In genomic region chr20:63567132-63567381, GRCh38 we compare ENCODE assay signal across 17 cellular contexts. TPM values are rescaled to one million over a fixed set of nuclear protein-coding genes. Genes with fewer than 3 reads are reported as not detected.
DNase-seq lines count a peak whose midpoint lies in the region; ATAC-seq, FAIRE-seq and TF ChIP-seq lines count a peak whose summit lies in the region.
"Had no signal": no experiment of that assay in that cellular context is flagged by ENCODE, and none has a peak within 500 bp of the region (broad histone marks: within the 10 kb centered on the region; RNA-seq: fewer than 3 reads in every experiment).

No MANE protein-coding gene starts in this region.

- TF ChIP-seq CTCF in OCI-LY7 (conservative IDR thresholded peaks at IDR 0.05; ENCODE audit: low read length) (peak; percentile 10; the same call in 1 of the 2 replicates), lower lobe of right lung (IDR thresholded peaks at IDR 0.05) (no peak), testis (IDR thresholded peaks at IDR 0.05) (no peak), WERI-Rb-1 (IDR thresholded peaks at IDR 0.05; ENCODE audit: low read depth, low read length) (no peak), thyroid gland (IDR thresholded peaks at IDR 0.05) (no peak)

- ATAC-seq in lower lobe of right lung = peak; percentile 4 to 12
- ATAC-seq: WTC11 had no signal

- H3K27ac ChIP-seq in BLaER1 (no peak overlapping the region), OCI-LY7 (ENCODE audit: low read depth, low read length, poor library complexity, severe bottlenecking) (no peak overlapping the region), lower lobe of right lung (peak overlapping the region; percentile 58), testis (no peak overlapping the region), WERI-Rb-1 (no peak overlapping the region), thyroid gland (no peak overlapping the region)
- H3K27ac ChIP-seq: breast epithelium, sigmoid colon had no signal

- 85 to 87% methylated on average over 10 to 19 of the region's 21 CpGs for WGBS in testis, 2 donors
- WGBS in thyroid gland, 2 donors = 90 to 96% methylated on average over 14 to 20 of the region's 21 CpGs

- DNase-seq in GM12891 (ENCODE audit: insufficient read length, low spot score) (peak; percentile 48), OCI-LY7 (ENCODE audit: low spot score) (peak; percentile 61), lower lobe of right lung (no peak), testis (no peak), H4 (ENCODE audit: low spot score) (no peak), WERI-Rb-1 (no peak), thyroid gland (no peak)
- DNase-seq: BE2C, DMS79, HCEC 1CT, mammary epithelial cell, NCI-H2227 treated with DMSO at 0.1 percent for 48 hours, sigmoid colon had no signal

- CTCF ChIA-PET in OCI-LY7 (lab: Charles Lee; ENCODE audit: unreplicated experiment) = interaction anchor here (0.6 kb wide), 1 partner anchor 30 kb away, joined by 3 read pairs; the partner anchor contains the start of gene PTK6

- H3K4me1 ChIP-seq in BLaER1 (peaks cover 65% of the 10 kb centered on the region), OCI-LY7 (ENCODE audit: insufficient read depth, low read length, poor library complexity, severe bottlenecking) (peaks cover 12% of the 10 kb centered on the region), lower lobe of right lung (peaks cover 13% of the 10 kb centered on the region), testis (no peaks in the 10 kb centered on the region), thyroid gland (no peaks in the 10 kb centered on the region)
- H3K4me1 ChIP-seq: BE2C, breast epithelium had no signal

- intact Hi-C loops in OCI-LY7 (cut with micrococcal nuclease; ENCODE audit: unreplicated experiment) (no loop called here), lower lobe of right lung (cut with DNase I) (no loop called here), testis (cut with DNase I; ENCODE audit: low total_unique reads) (no loop called here), thyroid gland (cut with DNase I) (no loop called here)

- POLR2A ChIA-PET in OCI-LY7 (lab: Charles Lee) = no interaction called here

- H3K36me3 ChIP-seq in BLaER1 (no peaks in the 10 kb centered on the region; the same call in 1 of the 2 replicates), OCI-LY7 (ENCODE audit: insufficient read depth, low read length) (no peaks in the 10 kb centered on the region), lower lobe of right lung (peaks cover 52% of the 10 kb centered on the region), testis (ENCODE audit: low read depth, missing control alignments) (no peaks in the 10 kb centered on the region), WERI-Rb-1 (no peaks in the 10 kb centered on the region; the same call in none of the 2 replicates), thyroid gland (peaks cover 17 to 28% of the 10 kb centered on the region in 2 donors)
- H3K36me3 ChIP-seq: BE2C had no signal

- no peaks in the 10 kb centered on the region for H3K79me2 ChIP-seq in OCI-LY7 (ENCODE audit: insufficient read depth, low read depth, low read length)

- no peak overlapping the region for H3K9ac ChIP-seq in BLaER1

- peaks cover 91% of the 10 kb centered on the region for H3K27me3 ChIP-seq in BLaER1
- no peaks in the 10 kb centered on the region for H3K27me3 ChIP-seq in lower lobe of right lung (ENCODE audit: low read depth)
- H3K27me3 ChIP-seq in testis = no peaks in the 10 kb centered on the region
- H3K27me3 ChIP-seq in WERI-Rb-1 (ENCODE audit: insufficient read depth, low read depth, severe bottlenecking) = no peaks in the 10 kb centered on the region
- H3K27me3 ChIP-seq in thyroid gland = no peaks in the 10 kb centered on the region
- H3K27me3 ChIP-seq: BE2C, breast epithelium, sigmoid colon had no signal

- TF ChIP-seq POLR2A in GM12891 (IDR thresholded peaks at IDR 0.05; ENCODE audit: low read depth, low read length) = no peak
- TF ChIP-seq POLR2A in testis (IDR thresholded peaks at IDR 0.05) = no peak
- no peak for TF ChIP-seq POLR2A in thyroid gland (IDR thresholded peaks at IDR 0.05)

- H3K4me3 ChIP-seq in BLaER1 (no peak overlapping the region), OCI-LY7 (ENCODE audit: low read depth, low read length, poor library complexity, severe bottlenecking) (no peak overlapping the region), lower lobe of right lung (no peak overlapping the region), testis (no peak overlapping the region), WERI-Rb-1 (ENCODE audit: low read depth, low read length) (no peak overlapping the region), thyroid gland (replicated peaks in 1 of 3) (no peak overlapping the region)
- H3K4me3 ChIP-seq: sigmoid colon had no signal

- H3K9me3 ChIP-seq in BLaER1 (no peaks in the 10 kb centered on the region), OCI-LY7 (ENCODE audit: low read length) (no peaks in the 10 kb centered on the region), lower lobe of right lung (no peaks in the 10 kb centered on the region), testis (no peaks in the 10 kb centered on the region), WERI-Rb-1 (ENCODE audit: severe bottlenecking) (no peaks in the 10 kb centered on the region), thyroid gland (no peaks in the 10 kb centered on the region)
- H3K9me3 ChIP-seq: BE2C, breast epithelium, sigmoid colon had no signal

- H3K4me2 ChIP-seq in BLaER1 = peak overlapping the region; percentile 96
- no peak overlapping the region for H3K4me2 ChIP-seq in OCI-LY7 (ENCODE audit: low read length)

- no TSS peak for BruUV-seq in OCI-LY7 (replicated peaks; lab: Mats Ljungman, UMichigan)

- no peak overlapping the region for H2AFZ ChIP-seq in OCI-LY7 (ENCODE audit: low read length)

- H3K9me2 ChIP-seq in OCI-LY7 (ENCODE audit: insufficient read depth, low read length) = no peaks in the 10 kb centered on the region

- FAIRE-seq in GM12891 (lab: Jason Lieb, UNC) = no peak

- H4K20me1 ChIP-seq in BLaER1 (peaks cover 100% of the 10 kb centered on the region), OCI-LY7 (ENCODE audit: insufficient read depth, low read length) (no peaks in the 10 kb centered on the region)

TF ChIP-seq in GM12891, 5 proteins besides CTCF, POLR2A, EP300 and RAD21:
- TF ChIP-seq POLR2AphosphoS5 (IDR thresholded peaks at IDR 0.05; ENCODE audit: low read depth, low read length) = 0 out of 2 replicates have a peak, but pooled peaks have one; percentile 30
- TF ChIP-seq POU2F2 (IDR thresholded peaks at IDR 0.05; ENCODE audit: low read depth, low read length) = no peak

RNA-seq across cellular contexts. Expression of gene HELZ2, which starts 7.0 kb away (rescaled TPM):
- polyA plus RNA-seq in GM12891 (2012; ENCODE audit: low read depth, missing spikeins) = 12.6 TPM
- 3.6 and 6.5 TPM in 2 replicates for total RNA-seq in OCI-LY7 (2014; rRNA removed; shearing (Covaris generic))
- total RNA-seq in OCI-LY7 (2022) (8.3 and 8.6 TPM in 2 replicates), lower lobe of right lung (59.6 TPM), testis (10 to 100 TPM; 13.5 to 22.9 TPM), thyroid gland (10 to 100 TPM; 24.3 to 45.5 (median 36.0) TPM)
- 7.1 TPM for polyA plus RNA-seq in testis (ENCODE audit: insufficient read depth, low read depth, low replicate concordance)
- total RNA-seq in H4 (2014; rRNA removed; shearing (Covaris generic)) = 12.3 and 23.2 TPM in 2 replicates

RNA-seq across cellular contexts. Expression of gene FNDC11, which starts 13.1 kb away (rescaled TPM):
- 0.72 TPM for polyA plus RNA-seq in GM12891 (2012; ENCODE audit: low read depth, missing spikeins)
- total RNA-seq in OCI-LY7 (2014; rRNA removed; shearing (Covaris generic)) = 0.15 and 0.41 TPM in 2 replicates
- total RNA-seq in OCI-LY7 (2022) (2.1 and 3.0 TPM in 2 replicates), lower lobe of right lung (1.3 TPM), testis (100 to 1,000 TPM in 1 of 2 donors, 10 to 100 TPM in 1; 85.4 to 121 TPM), thyroid gland (under 1 TPM in 3 of 4 donors, not detected in 1; 0.39 to 0.89 (median 0.40) TPM)
- 147 TPM for polyA plus RNA-seq in testis (ENCODE audit: insufficient read depth, low read depth, low replicate concordance)
- not detected in 2 replicates for total RNA-seq in H4 (2014; rRNA removed; shearing (Covaris generic))

RNA-seq across cellular contexts. Expression of gene SRMS, which starts 19.5 kb away (rescaled TPM):
- not detected for polyA plus RNA-seq in GM12891 (2012; ENCODE audit: low read depth, missing spikeins)
- total RNA-seq in OCI-LY7 (2014; rRNA removed; shearing (Covaris generic)) = not detected in 2 replicates
- 0.42 TPM in 1 of 2 replicates, not detected in the other for total RNA-seq in OCI-LY7 (2022)
- not detected for total RNA-seq in lower lobe of right lung
- under 1 TPM; 0.19 to 0.24 TPM for total RNA-seq in testis
- 0.42 TPM for polyA plus RNA-seq in testis (ENCODE audit: insufficient read depth, low read depth, low replicate concordance)
- not detected in 2 replicates for total RNA-seq in H4 (2014; rRNA removed; shearing (Covaris generic))
- total RNA-seq in thyroid gland = not detected
- total RNA-seq: activated naive CD4-positive, alpha-beta T cell treated with anti-CD3 and anti-CD28 coated beads, Interleukin-2, amount 50 U/mL, for 72 hours; sigmoid colon had no signal

RNA-seq across cellular contexts. Expression of gene PTK6, which starts 29.9 kb away (rescaled TPM):
- 0.19 TPM for polyA plus RNA-seq in GM12891 (2012; ENCODE audit: low read depth, missing spikeins)
- 0.05 and 0.13 TPM in 2 replicates for total RNA-seq in OCI-LY7 (2014; rRNA removed; shearing (Covaris generic))
- total RNA-seq in OCI-LY7 (2022) = 1.8 and 2.0 TPM in 2 replicates
- total RNA-seq in lower lobe of right lung = 4.2 TPM
- total RNA-seq in testis = under 1 TPM in 1 of 2 donors, not detected in 1; 0.37 TPM
- 0.26 TPM for polyA plus RNA-seq in testis (ENCODE audit: insufficient read depth, low read depth, low replicate concordance)
- total RNA-seq in H4 (2014; rRNA removed; shearing (Covaris generic)) = not detected in 2 replicates
- under 1 TPM in 1 of 4 donors, not detected in 3; 0.11 TPM for total RNA-seq in thyroid gland

RNA-seq across cellular contexts. Expression of gene PPDPF, which starts 46.5 kb away (rescaled TPM):
- 60.0 TPM for polyA plus RNA-seq in GM12891 (2012; ENCODE audit: low read depth, missing spikeins)
- total RNA-seq in OCI-LY7 (2014; rRNA removed; shearing (Covaris generic)) = 16.5 and 34.9 TPM in 2 replicates
- total RNA-seq in OCI-LY7 (2022) = 117 and 126 TPM in 2 replicates
- 305 TPM for total RNA-seq in lower lobe of right lung
- total RNA-seq in testis = 100 to 1,000 TPM; 431 to 529 TPM
- 207 TPM for polyA plus RNA-seq in testis (ENCODE audit: insufficient read depth, low read depth, low replicate concordance)
- total RNA-seq in H4 (2014; rRNA removed; shearing (Covaris generic)) = 93.2 and 126 TPM in 2 replicates
- total RNA-seq in thyroid gland = 100 to 1,000 TPM in 3 of 4 donors, 10 to 100 TPM in 1; 82.0 to 226 (median 146) TPM

Comparison
In these comparisons a context has a peak if more than half of its experiments do, and no peak if none do; other contexts are left out.
1. DNase-seq: peak in GM12891 (single experiment) and OCI-LY7 (single experiment); none in lower lobe of right lung (single experiment), testis (single experiment), H4 (single experiment), WERI-Rb-1 (single experiment) and thyroid gland (0 of 2).
2. RNA of gene FNDC11, which starts 13.1 kb away (total RNA-seq): 85.4 to 121 TPM in testis; 0.15 to 3.0 TPM in OCI-LY7, 1.3 TPM in lower lobe of right lung (single experiment), 0.39 to 0.89 TPM in thyroid gland and not detected in H4; every median in the first group is over 10 times any median in the second.